12 cellular contexts compared by ENCODE assay signal in genomic region chr1:93592636-93592949, GRCh38.
A peak's percentile ranks its signal among the peaks of the same experiment; 100 is the strongest.
DNase-seq lines count a peak whose midpoint lies in the region; ATAC-seq and TF ChIP-seq lines count a peak whose summit lies in the region.
"Had no signal": no experiment of that assay in that cellular context is flagged by ENCODE, and none has a peak within 500 bp of the region (broad histone marks: within the 10 kb centered on the region; RNA-seq: fewer than 3 reads in every experiment).

No MANE protein-coding gene starts in this region.

- CTCF ChIA-PET in SK-N-SH (lab: Yijun Ruan, JAX) = interaction anchor here (0.8 to 2.2 kb wide), 5 partner anchors 16 to 288 kb away, joined by 3 to 7 read pairs (median 5); no protein-coding TSS in a partner anchor

- H3K4me3 ChIP-seq in SK-N-SH (ENCODE audit: low read depth in 2 of 2, low read length in 1 of 2) (no peak overlapping the region), upper lobe of right lung (no peak overlapping the region)

- H3K36me3 ChIP-seq in SK-N-SH (replicated peaks in 1 of 2; ENCODE audit: control insufficient read depth in 1 of 2, insufficient read depth in 2 of 2, low read length in 1 of 2) (peaks cover 38 to 42% of the 10 kb centered on the region in 2 experiments), upper lobe of right lung (peaks cover 21% of the 10 kb centered on the region)

- TF ChIP-seq CTCF in SK-N-SH (IDR thresholded peaks at IDR 0.05) (no peak), glutamatergic neuron (IDR thresholded peaks at IDR 0.05; ENCODE audit: partially characterized antibody, unreplicated experiment) (no peak), nephron (IDR thresholded peaks at IDR 0.05; ENCODE audit: unreplicated experiment in 3 of 3) (no peak), upper lobe of right lung (IDR thresholded peaks at IDR 0.05) (no peak)

- no peak overlapping the region for H3K4me3 Mint-ChIP-seq in glutamatergic neuron (ENCODE audit: unreplicated experiment)
- H3K4me3 Mint-ChIP-seq in nephron = no peak overlapping the region
- H3K4me3 Mint-ChIP-seq: WTC11 had no signal

- TF ChIP-seq RAD21 in SK-N-SH (IDR thresholded peaks at IDR 0.05; ENCODE audit: low read length) = no peak

- no peaks in the 10 kb centered on the region for H3K36me3 Mint-ChIP-seq in glutamatergic neuron (ENCODE audit: unreplicated experiment)
- H3K36me3 Mint-ChIP-seq in nephron (ENCODE audit: low read depth) = peaks cover 27% of the 10 kb centered on the region

- peak overlapping the region; percentile 39 for H3K27ac Mint-ChIP-seq in glutamatergic neuron (ENCODE audit: unreplicated experiment)
- H3K27ac Mint-ChIP-seq in nephron = peak overlapping the region; percentile 80 to 98 (median 83)

- H3K9ac ChIP-seq in SK-N-SH = no peak overlapping the region

- H3K9me3 Mint-ChIP-seq in glutamatergic neuron (ENCODE audit: unreplicated experiment) (peaks cover 7% of the 10 kb centered on the region), nephron (no peaks in the 10 kb centered on the region)
- H3K9me3 Mint-ChIP-seq: WTC11 had no signal

- H3K27ac ChIP-seq in SK-N-SH (ENCODE audit: low read depth in 2 of 2, low read length in 1 of 2) = peak overlapping the region; percentile 36 to 71; a peak in 3 of 4 replicates
- no peak overlapping the region for H3K27ac ChIP-seq in upper lobe of right lung

- peaks cover 21% of the 10 kb centered on the region for H3F3A ChIP-seq in SK-N-SH (replicated peaks; ENCODE audit: insufficient read depth)

- DNase-seq in SK-N-SH (no peak), glutamatergic neuron (no peak), upper lobe of right lung (no peak), NCI-H748 treated with DMSO at 0.1 percent for 48 hours (lab: John Stamatoyannopoulos, UW) (no peak), retina (no peak)
- DNase-seq: activated T-cell treated with anti-CD3 and anti-CD28 coated beads, Interleukin-2, amount 50 U/mL, for 48 hours; amygdala; MV-4-11; SIG-M5 had no signal

- no peak overlapping the region for H3K4me2 ChIP-seq in SK-N-SH

- POLR2A ChIA-PET in SK-N-SH (lab: Yijun Ruan, JAX) = interaction anchor here (2.5 kb wide), 1 partner anchor 16 kb away, joined by 8 read pairs; no protein-coding TSS in a partner anchor

- WGBS in SK-N-SH (ENCODE audit: low lambda C conversion rate) = 92% methylated on average over 3 of the region's 3 CpGs

- ATAC-seq in upper lobe of right lung = peak; percentile 58
- no peak for ATAC-seq in GM18519 (IDR thresholded peaks at IDR 0.05; ENCODE audit: low FRiP score, unreplicated experiment)

- intact Hi-C loops in upper lobe of right lung (cut with DNase I) = no loop called here

- no peak for TF ChIP-seq EP300 in SK-N-SH (IDR thresholded peaks at IDR 0.05; ENCODE audit: borderline replicate concordance in 1 of 2, low read depth in 1 of 2, low read length in 1 of 2)

- H2AFZ ChIP-seq in SK-N-SH (ENCODE audit: low read depth) = no peak overlapping the region

- peaks cover 100% of the 10 kb centered on the region for H3K79me2 ChIP-seq in SK-N-SH (ENCODE audit: insufficient read depth)

- H3K27me3 ChIP-seq in SK-N-SH (ENCODE audit: insufficient read depth) (no peaks in the 10 kb centered on the region), upper lobe of right lung (no peaks in the 10 kb centered on the region)

- H3K27me3 Mint-ChIP-seq in glutamatergic neuron (ENCODE audit: unreplicated experiment) (no peaks in the 10 kb centered on the region), nephron (ENCODE audit: low read depth) (peaks cover 3% of the 10 kb centered on the region)

- peaks cover 89% of the 10 kb centered on the region for H4K20me1 ChIP-seq in SK-N-SH (ENCODE audit: insufficient read depth)

- no peaks in the 10 kb centered on the region for H3K9me2 ChIP-seq in SK-N-SH

- no peaks in the 10 kb centered on the region for H3K9me3 ChIP-seq in SK-N-SH
- no peaks in the 10 kb centered on the region for H3K9me3 ChIP-seq in upper lobe of right lung

- H3K4me1 ChIP-seq in SK-N-SH (ENCODE audit: control insufficient read depth in 1 of 2, insufficient read depth in 2 of 2, low read depth in 1 of 2, low read length in 1 of 2) (peaks cover 30 to 57% of the 10 kb centered on the region in 2 experiments), upper lobe of right lung (peaks cover 31% of the 10 kb centered on the region)

- peaks cover 48% of the 10 kb centered on the region for H3K4me1 Mint-ChIP-seq in glutamatergic neuron (ENCODE audit: low read depth, unreplicated experiment)
- H3K4me1 Mint-ChIP-seq in nephron = peaks cover 79% of the 10 kb centered on the region

TF ChIP-seq in SK-N-SH, 30 proteins besides CTCF, POLR2A, EP300 and RAD21:
- TF ChIP-seq ZBTB33 (IDR thresholded peaks at IDR 0.05; ENCODE audit: borderline replicate concordance, low read depth) (no peak), FOSL2 (IDR thresholded peaks at IDR 0.05; ENCODE audit: borderline replicate concordance, low read depth) (no peak), POLR2AphosphoS5 (IDR thresholded peaks at IDR 0.05; ENCODE audit: low read depth, low read length) (no peak), MXI1 (IDR thresholded peaks at IDR 0.05; ENCODE audit: low read depth, low read length) (no peak), JUND (IDR thresholded peaks at IDR 0.05) (no peak), RCOR1 (IDR thresholded peaks at IDR 0.05; ENCODE audit: low read length) (no peak), FOXM1 (IDR thresholded peaks at IDR 0.05; ENCODE audit: low read depth) (no peak), NRF1 (IDR thresholded peaks at IDR 0.05; ENCODE audit: low read depth, low read length) (no peak), NFIC (IDR thresholded peaks at IDR 0.05; ENCODE audit: borderline replicate concordance) (no peak), RFX5 (IDR thresholded peaks at IDR 0.05; ENCODE audit: low read length) (no peak), PBX3 (IDR thresholded peaks at IDR 0.05) (no peak)
